Comparison of ENCODE assay signal across 8 cellular contexts in genomic region chr15:69668963-69669362, GRCh38.
DNase-seq lines count a peak whose midpoint lies in the region; ATAC-seq and TF ChIP-seq lines count a peak whose summit lies in the region.

No MANE protein-coding gene starts in this region.

- no peaks in the 10 kb centered on the region for H3K36me3 Mint-ChIP-seq in naive thymus-derived CD4-positive, alpha-beta T cell
- no peaks in the 10 kb centered on the region for H3K36me3 Mint-ChIP-seq in WTC11
- H3K36me3 Mint-ChIP-seq in osteocyte (ENCODE audit: unreplicated experiment) = no peaks in the 10 kb centered on the region

- no peak overlapping the region for H3K4me3 ChIP-seq in naive thymus-derived CD4-positive, alpha-beta T cell (ENCODE audit: low read length)

- no peak overlapping the region for H3K27ac ChIP-seq in naive thymus-derived CD4-positive, alpha-beta T cell (ENCODE audit: low read depth, low read length)

- CTCF ChIA-PET in naive thymus-derived CD4-positive, alpha-beta T cell (lab: Charles Lee) = interaction anchor here (1.0 kb wide), 1 partner anchor 56 kb away, joined by 3 read pairs; no protein-coding TSS in a partner anchor
- CTCF ChIA-PET in WTC11 (lab: Charles Lee) = no interaction called here

- POLR2A ChIA-PET in naive thymus-derived CD4-positive, alpha-beta T cell (lab: Charles Lee) = no interaction called here
- POLR2A ChIA-PET in WTC11 (lab: Charles Lee) = no interaction called here

- peaks cover 14 to 38% (median 34%) of the 10 kb centered on the region in 7 donors for H3K4me1 Mint-ChIP-seq in naive thymus-derived CD4-positive, alpha-beta T cell
- H3K4me1 Mint-ChIP-seq in WTC11 = peaks cover 16% of the 10 kb centered on the region
- H3K4me1 Mint-ChIP-seq in osteocyte (ENCODE audit: unreplicated experiment) = peaks cover 6% of the 10 kb centered on the region

- H3K4me3 Mint-ChIP-seq in naive thymus-derived CD4-positive, alpha-beta T cell = peak overlapping the region in 1 of 10 donors; percentile 48
- H3K4me3 Mint-ChIP-seq in WTC11 (no peak overlapping the region), osteocyte (ENCODE audit: unreplicated experiment) (no peak overlapping the region)

- DNase-seq in NOMO-1 treated with DMSO at 0.1 percent for 48 hours (lab: John Stamatoyannopoulos, UW; ENCODE audit: unreplicated experiment) (peak; percentile 63), DMS 273 (lab: John Stamatoyannopoulos, UW; ENCODE audit: unreplicated experiment) (no peak), NCI-H345 (lab: John Stamatoyannopoulos, UW) (no peak), WTC11 (ENCODE audit: low spot score) (no peak), osteocyte (ENCODE audit: extremely low spot score, unreplicated experiment) (no peak)
- no peak for DNase-seq in naive thymus-derived CD4-positive, alpha-beta T cell

- H3K9me3 ChIP-seq in naive thymus-derived CD4-positive, alpha-beta T cell (ENCODE audit: control insufficient read depth in 2 of 3, low read length in 3 of 3) = no peaks in the 10 kb centered on the region

- H3K4me1 ChIP-seq in naive thymus-derived CD4-positive, alpha-beta T cell (ENCODE audit: control insufficient read depth in 2 of 2, insufficient read depth in 2 of 2, low read length in 2 of 2) = peaks cover 20 to 50% of the 10 kb centered on the region in 2 donors

- no peaks in the 10 kb centered on the region for H3K27me3 ChIP-seq in naive thymus-derived CD4-positive, alpha-beta T cell (ENCODE audit: control insufficient read depth in 2 of 2, insufficient read depth in 2 of 2, low read length in 2 of 2)

- ATAC-seq in GM18520 (IDR thresholded peaks at IDR 0.05; ENCODE audit: unreplicated experiment) (peak; percentile 69), GM21737 (IDR thresholded peaks at IDR 0.05; ENCODE audit: unreplicated experiment) (peak; percentile 45), WTC11 (no peak)
- peak; percentile 59 for ATAC-seq in naive thymus-derived CD4-positive, alpha-beta T cell

- H3K27me3 Mint-ChIP-seq in naive thymus-derived CD4-positive, alpha-beta T cell = peaks cover 0 to 8% (median 0%) of the 10 kb centered on the region in 5 donors
- H3K27me3 Mint-ChIP-seq in WTC11 (ENCODE audit: low read depth) (no peaks in the 10 kb centered on the region), osteocyte (ENCODE audit: unreplicated experiment) (peaks cover 30% of the 10 kb centered on the region)

- intact Hi-C loops in naive thymus-derived CD4-positive, alpha-beta T cell (cut with micrococcal nuclease) = loop anchor here in 1 of 2 donors (2.0 kb wide), 1 partner anchor 46 kb away; no protein-coding TSS in a partner anchor

- H3K9me3 Mint-ChIP-seq in naive thymus-derived CD4-positive, alpha-beta T cell = peaks cover 0 to 1% (median 0%) of the 10 kb centered on the region in 11 donors
- H3K9me3 Mint-ChIP-seq in WTC11 = no peaks in the 10 kb centered on the region
- H3K9me3 Mint-ChIP-seq in osteocyte (ENCODE audit: unreplicated experiment) = no peaks in the 10 kb centered on the region

- H3K36me3 ChIP-seq in naive thymus-derived CD4-positive, alpha-beta T cell (ENCODE audit: control insufficient read depth in 2 of 3, insufficient read depth in 3 of 3, low read length in 3 of 3) = no peaks in the 10 kb centered on the region

- H3K27ac Mint-ChIP-seq in naive thymus-derived CD4-positive, alpha-beta T cell = peak overlapping the region in 3 of 9 donors; percentile 40 to 63 (median 59)
- H3K27ac Mint-ChIP-seq in WTC11 (no peak overlapping the region), osteocyte (ENCODE audit: unreplicated experiment) (no peak overlapping the region)

- TF ChIP-seq CTCF in WTC11 (IDR thresholded peaks at IDR 0.05) (no peak), osteocyte (IDR thresholded peaks at IDR 0.05) (no peak)

TF ChIP-seq in WTC11, 78 proteins besides CTCF, POLR2A, EP300 and RAD21 (continues in another document):
- TF ChIP-seq PRRX2 (CRISPR knock-in tag; IDR thresholded peaks at IDR 0.05) (no peak), EMX1 (CRISPR knock-in tag; IDR thresholded peaks at IDR 0.05) (no peak), AR (CRISPR knock-in tag; IDR thresholded peaks at IDR 0.05) (no peak), ATF2 (CRISPR knock-in tag; IDR thresholded peaks at IDR 0.05; ENCODE audit: borderline replicate concordance, low read depth) (no peak), PREB (CRISPR knock-in tag; IDR thresholded peaks at IDR 0.05; ENCODE audit: borderline replicate concordance) (no peak), PRDM15 (CRISPR knock-in tag; IDR thresholded peaks at IDR 0.05) (no peak), FOXJ3 (CRISPR knock-in tag; IDR thresholded peaks at IDR 0.05; ENCODE audit: borderline replicate concordance) (no peak), NFYB (CRISPR knock-in tag; conservative IDR thresholded peaks at IDR 0.05; ENCODE audit: low read depth) (no peak), IRF2 (CRISPR knock-in tag; IDR thresholded peaks at IDR 0.05; ENCODE audit: borderline replicate concordance, low read depth) (no peak), OVOL2 (CRISPR knock-in tag; IDR thresholded peaks at IDR 0.05; ENCODE audit: borderline replicate concordance) (no peak), TCF7 (CRISPR knock-in tag; IDR thresholded peaks at IDR 0.05; ENCODE audit: low read depth) (no peak), CREM (CRISPR knock-in tag; IDR thresholded peaks at IDR 0.05) (no peak), NR1H2 (CRISPR knock-in tag; IDR thresholded peaks at IDR 0.05) (no peak), NR2C2 (CRISPR knock-in tag; IDR thresholded peaks at IDR 0.05) (no peak)
